1 cellular context compared by ENCODE assay signal in the genomic region with DNA sequence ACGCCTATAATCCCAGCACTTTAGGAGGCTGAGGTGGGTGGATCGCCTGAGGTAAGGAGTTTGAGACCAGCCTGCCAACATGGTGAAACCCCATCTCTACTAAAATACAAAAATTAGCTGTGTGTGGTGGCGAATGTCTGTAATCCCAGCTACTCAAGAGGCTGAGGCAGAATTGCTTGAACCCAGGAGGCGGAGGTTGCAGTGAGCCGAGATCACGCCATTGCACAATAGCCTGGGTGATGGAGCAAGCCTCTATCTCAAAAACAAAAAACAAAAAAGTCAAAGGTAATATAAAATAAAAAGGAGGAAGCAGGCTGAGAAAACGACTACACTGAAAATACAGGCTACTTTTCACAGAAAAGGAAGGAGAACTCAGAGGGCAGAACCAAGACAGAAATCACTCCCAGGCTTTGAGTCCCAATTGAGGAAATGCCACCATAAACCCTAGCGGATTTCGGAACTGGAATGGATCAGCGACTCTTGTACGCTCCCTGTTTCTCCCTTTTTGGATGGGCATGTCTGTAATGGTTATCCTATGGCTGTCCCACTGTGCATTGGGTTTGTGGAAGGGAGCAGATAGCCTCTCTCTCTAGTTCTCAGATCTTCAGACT.
TF ChIP-seq lines count a peak whose summit lies in the region.

No MANE protein-coding gene starts in this region.

TF ChIP-seq in K562, 482 proteins besides CTCF, POLR2A, EP300 and RAD21:
- TF ChIP-seq PURB (CRISPR knock-in tag; IDR thresholded peaks at IDR 0.05; ENCODE audit: low read depth) = no peak
- no peak for TF ChIP-seq CEBPG (CRISPR knock-in tag; IDR thresholded peaks at IDR 0.05)
- TF ChIP-seq CEBPG (tag; conservative IDR thresholded peaks at IDR 0.05 in 1 of 2, IDR thresholded peaks at IDR 0.05 in 1 of 2) = peak; percentile 35 to 52; a peak in 3 of 4 replicates
- no peak for TF ChIP-seq ELF2 (CRISPR knock-in tag; IDR thresholded peaks at IDR 0.05)
- peak; percentile 65 for TF ChIP-seq CEBPB (tag; IDR thresholded peaks at IDR 0.05)
- TF ChIP-seq ELF4 (CRISPR knock-in tag; IDR thresholded peaks at IDR 0.05) = no peak
- TF ChIP-seq, protein P1, sequence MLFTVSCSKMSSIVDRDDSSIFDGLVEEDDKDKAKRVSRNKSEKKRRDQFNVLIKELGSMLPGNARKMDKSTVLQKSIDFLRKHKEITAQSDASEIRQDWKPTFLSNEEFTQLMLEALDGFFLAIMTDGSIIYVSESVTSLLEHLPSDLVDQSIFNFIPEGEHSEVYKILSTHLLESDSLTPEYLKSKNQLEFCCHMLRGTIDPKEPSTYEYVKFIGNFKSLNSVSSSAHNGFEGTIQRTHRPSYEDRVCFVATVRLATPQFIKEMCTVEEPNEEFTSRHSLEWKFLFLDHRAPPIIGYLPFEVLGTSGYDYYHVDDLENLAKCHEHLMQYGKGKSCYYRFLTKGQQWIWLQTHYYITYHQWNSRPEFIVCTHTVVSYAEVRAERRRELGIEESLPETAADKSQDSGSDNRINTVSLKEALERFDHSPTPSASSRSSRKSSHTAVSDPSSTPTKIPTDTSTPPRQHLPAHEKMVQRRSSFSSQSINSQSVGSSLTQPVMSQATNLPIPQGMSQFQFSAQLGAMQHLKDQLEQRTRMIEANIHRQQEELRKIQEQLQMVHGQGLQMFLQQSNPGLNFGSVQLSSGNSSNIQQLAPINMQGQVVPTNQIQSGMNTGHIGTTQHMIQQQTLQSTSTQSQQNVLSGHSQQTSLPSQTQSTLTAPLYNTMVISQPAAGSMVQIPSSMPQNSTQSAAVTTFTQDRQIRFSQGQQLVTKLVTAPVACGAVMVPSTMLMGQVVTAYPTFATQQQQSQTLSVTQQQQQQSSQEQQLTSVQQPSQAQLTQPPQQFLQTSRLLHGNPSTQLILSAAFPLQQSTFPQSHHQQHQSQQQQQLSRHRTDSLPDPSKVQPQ (CRISPR knock-in tag; IDR thresholded peaks at IDR 0.05; ENCODE audit: borderline replicate concordance) = no peak
- TF ChIP-seq, protein P2, sequence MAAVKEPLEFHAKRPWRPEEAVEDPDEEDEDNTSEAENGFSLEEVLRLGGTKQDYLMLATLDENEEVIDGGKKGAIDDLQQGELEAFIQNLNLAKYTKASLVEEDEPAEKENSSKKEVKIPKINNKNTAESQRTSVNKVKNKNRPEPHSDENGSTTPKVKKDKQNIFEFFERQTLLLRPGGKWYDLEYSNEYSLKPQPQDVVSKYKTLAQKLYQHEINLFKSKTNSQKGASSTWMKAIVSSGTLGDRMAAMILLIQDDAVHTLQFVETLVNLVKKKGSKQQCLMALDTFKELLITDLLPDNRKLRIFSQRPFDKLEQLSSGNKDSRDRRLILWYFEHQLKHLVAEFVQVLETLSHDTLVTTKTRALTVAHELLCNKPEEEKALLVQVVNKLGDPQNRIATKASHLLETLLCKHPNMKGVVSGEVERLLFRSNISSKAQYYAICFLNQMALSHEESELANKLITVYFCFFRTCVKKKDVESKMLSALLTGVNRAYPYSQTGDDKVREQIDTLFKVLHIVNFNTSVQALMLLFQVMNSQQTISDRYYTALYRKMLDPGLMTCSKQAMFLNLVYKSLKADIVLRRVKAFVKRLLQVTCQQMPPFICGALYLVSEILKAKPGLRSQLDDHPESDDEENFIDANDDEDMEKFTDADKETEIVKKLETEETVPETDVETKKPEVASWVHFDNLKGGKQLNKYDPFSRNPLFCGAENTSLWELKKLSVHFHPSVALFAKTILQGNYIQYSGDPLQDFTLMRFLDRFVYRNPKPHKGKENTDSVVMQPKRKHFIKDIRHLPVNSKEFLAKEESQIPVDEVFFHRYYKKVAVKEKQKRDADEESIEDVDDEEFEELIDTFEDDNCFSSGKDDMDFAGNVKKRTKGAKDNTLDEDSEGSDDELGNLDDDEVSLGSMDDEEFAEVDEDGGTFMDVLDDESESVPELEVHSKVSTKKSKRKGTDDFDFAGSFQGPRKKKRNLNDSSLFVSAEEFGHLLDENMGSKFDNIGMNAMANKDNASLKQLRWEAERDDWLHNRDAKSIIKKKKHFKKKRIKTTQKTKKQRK (IDR thresholded peaks at IDR 0.05; ENCODE audit: borderline replicate concordance, low read depth, low read length) = no peak
- no peak for TF ChIP-seq ZNF444 (CRISPR knock-in tag; IDR thresholded peaks at IDR 0.05)
- TF ChIP-seq ZKSCAN3 (CRISPR knock-in tag; IDR thresholded peaks at IDR 0.05) = no peak
- TF ChIP-seq, protein P3, sequence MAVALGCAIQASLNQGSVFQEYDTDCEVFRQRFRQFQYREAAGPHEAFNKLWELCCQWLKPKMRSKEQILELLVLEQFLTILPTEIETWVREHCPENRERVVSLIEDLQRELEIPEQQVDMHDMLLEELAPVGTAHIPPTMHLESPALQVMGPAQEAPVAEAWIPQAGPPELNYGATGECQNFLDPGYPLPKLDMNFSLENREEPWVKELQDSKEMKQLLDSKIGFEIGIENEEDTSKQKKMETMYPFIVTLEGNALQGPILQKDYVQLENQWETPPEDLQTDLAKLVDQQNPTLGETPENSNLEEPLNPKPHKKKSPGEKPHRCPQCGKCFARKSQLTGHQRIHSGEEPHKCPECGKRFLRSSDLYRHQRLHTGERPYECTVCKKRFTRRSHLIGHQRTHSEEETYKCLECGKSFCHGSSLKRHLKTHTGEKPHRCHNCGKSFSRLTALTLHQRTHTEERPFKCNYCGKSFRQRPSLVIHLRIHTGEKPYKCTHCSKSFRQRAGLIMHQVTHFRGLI (CRISPR knock-in tag; IDR thresholded peaks at IDR 0.05) = no peak
- TF ChIP-seq, protein P4, sequence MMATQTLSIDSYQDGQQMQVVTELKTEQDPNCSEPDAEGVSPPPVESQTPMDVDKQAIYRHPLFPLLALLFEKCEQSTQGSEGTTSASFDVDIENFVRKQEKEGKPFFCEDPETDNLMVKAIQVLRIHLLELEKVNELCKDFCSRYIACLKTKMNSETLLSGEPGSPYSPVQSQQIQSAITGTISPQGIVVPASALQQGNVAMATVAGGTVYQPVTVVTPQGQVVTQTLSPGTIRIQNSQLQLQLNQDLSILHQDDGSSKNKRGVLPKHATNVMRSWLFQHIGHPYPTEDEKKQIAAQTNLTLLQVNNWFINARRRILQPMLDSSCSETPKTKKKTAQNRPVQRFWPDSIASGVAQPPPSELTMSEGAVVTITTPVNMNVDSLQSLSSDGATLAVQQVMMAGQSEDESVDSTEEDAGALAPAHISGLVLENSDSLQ (IDR thresholded peaks at IDR 0.05) = no peak
- no peak for TF ChIP-seq CHD1 (IDR thresholded peaks at IDR 0.05; ENCODE audit: low read length)
- no peak for TF ChIP-seq ZNF384 (IDR thresholded peaks at IDR 0.05; ENCODE audit: low read depth, low read length)
